9 cellular contexts compared by ENCODE assay signal in genomic region chr5:76180817-76181805, GRCh38.
DNase-seq lines count a peak whose midpoint lies in the region; ATAC-seq and TF ChIP-seq lines count a peak whose summit lies in the region.
"Had no signal": no experiment of that assay in that cellular context is flagged by ENCODE, and none has a peak within 500 bp of the region (broad histone marks: within the 10 kb centered on the region; RNA-seq: fewer than 3 reads in every experiment).

No MANE protein-coding gene starts in this region.

- CTCF ChIA-PET in PC-9 (lab: Charles Lee) = no interaction called here

- intact Hi-C loops in PC-9 (cut with micrococcal nuclease; ENCODE audit: unreplicated experiment) = no loop called here

- H3F3A ChIP-seq in PC-9 (ENCODE audit: insufficient read depth, low read depth) (no peaks in the 10 kb centered on the region), GM23248 (ENCODE audit: insufficient read depth) (no peaks in the 10 kb centered on the region)

- H3K9me3 ChIP-seq in PC-9 (ENCODE audit: insufficient read depth, low read depth) (no peaks in the 10 kb centered on the region), GM23248 (ENCODE audit: low read depth) (no peaks in the 10 kb centered on the region)
- H3K9me3 ChIP-seq: MG63 had no signal

- no peaks in the 10 kb centered on the region for H3K9me2 ChIP-seq in PC-9 (ENCODE audit: insufficient read depth)
- H3K9me2 ChIP-seq in GM23248 (ENCODE audit: insufficient read depth) = no peaks in the 10 kb centered on the region

- peak; percentile 78 for ATAC-seq in GM18867 (IDR thresholded peaks at IDR 0.05; ENCODE audit: unreplicated experiment)
- peak; percentile 72 for ATAC-seq in GM21786 (IDR thresholded peaks at IDR 0.05; ENCODE audit: unreplicated experiment)
- peak; percentile 31 for ATAC-seq in left lobe of liver
- no peak for ATAC-seq in GM18502 (IDR thresholded peaks at IDR 0.05; ENCODE audit: poor library complexity, unreplicated experiment)

- H3K27ac ChIP-seq in PC-9 (no peak overlapping the region), GM23248 (no peak overlapping the region)

- no peak overlapping the region for H3K4me3 ChIP-seq in PC-9
- H3K4me3 ChIP-seq in GM23248 = no peak overlapping the region
- H3K4me3 ChIP-seq: MG63 had no signal

- no TSS peak for BruUV-seq in PC-9 (replicated peaks; lab: Mats Ljungman, UMichigan)

- TF ChIP-seq CTCF in PC-9 (conservative IDR thresholded peaks at IDR 0.05) = no peak

- H3K27me3 ChIP-seq in PC-9 (ENCODE audit: insufficient read depth, low read depth) = no peaks in the 10 kb centered on the region
- 0 out of 2 replicates have a peak, but pooled peaks cover 5% of the 10 kb centered on the region for H3K27me3 ChIP-seq in GM23248 (replicated peaks; ENCODE audit: insufficient read depth)
- H3K27me3 ChIP-seq: MG63 had no signal

- H3K4me2 ChIP-seq in PC-9 (0 out of 2 replicates have a peak overlapping the region, but pooled peaks have one; percentile 3), GM23248 (ENCODE audit: unreplicated experiment) (no peak overlapping the region)

- H3K9ac ChIP-seq in GM23248 = no peak overlapping the region

- POLR2A ChIA-PET in PC-9 (lab: Charles Lee; ENCODE audit: unreplicated experiment) = no interaction called here

- no peaks in the 10 kb centered on the region for H3K4me1 ChIP-seq in PC-9 (replicated peaks; ENCODE audit: insufficient read depth)
- H3K4me1 ChIP-seq in GM23248 (ENCODE audit: insufficient read depth) = no peaks in the 10 kb centered on the region

- H4K20me1 ChIP-seq in PC-9 (ENCODE audit: insufficient read depth) (no peaks in the 10 kb centered on the region), GM23248 (ENCODE audit: insufficient read depth) (no peaks in the 10 kb centered on the region)

- 49 to 57% methylated on average over 8 of the region's 8 CpGs for WGBS in GM23248 (ENCODE audit: low coverage in 1 of 2, low lambda C conversion rate in 2 of 2, missing lambda C conversion rate in 2 of 2), 2 experiments

- in situ Hi-C loops in GM23248 (cut with MboI) = no loop called here

- H3K79me2 ChIP-seq in PC-9 (ENCODE audit: low read depth) (no peaks in the 10 kb centered on the region), GM23248 (ENCODE audit: insufficient read depth) (no peaks in the 10 kb centered on the region)

- DNase-seq in PC-9 (peak in 1 of 2 experiments; percentile 38), left lobe of liver (ENCODE audit: low spot score) (no peak), iPS-NIHi11 (ENCODE audit: low spot score) (no peak), GM23248 (no peak), cortex of kidney (lab: John Stamatoyannopoulos, UW) (no peak)
- DNase-seq: MG63 had no signal

- H2AFZ ChIP-seq in PC-9 = no peak overlapping the region
- H2AFZ ChIP-seq in GM23248 = no peak overlapping the region

- H3K36me3 ChIP-seq in PC-9 (ENCODE audit: low read depth) = no peaks in the 10 kb centered on the region
- H3K36me3 ChIP-seq in GM23248 (ENCODE audit: low read depth) = no peaks in the 10 kb centered on the region
- H3K36me3 ChIP-seq: MG63 had no signal
